8 cellular contexts compared by ENCODE assay signal in the genomic region with DNA sequence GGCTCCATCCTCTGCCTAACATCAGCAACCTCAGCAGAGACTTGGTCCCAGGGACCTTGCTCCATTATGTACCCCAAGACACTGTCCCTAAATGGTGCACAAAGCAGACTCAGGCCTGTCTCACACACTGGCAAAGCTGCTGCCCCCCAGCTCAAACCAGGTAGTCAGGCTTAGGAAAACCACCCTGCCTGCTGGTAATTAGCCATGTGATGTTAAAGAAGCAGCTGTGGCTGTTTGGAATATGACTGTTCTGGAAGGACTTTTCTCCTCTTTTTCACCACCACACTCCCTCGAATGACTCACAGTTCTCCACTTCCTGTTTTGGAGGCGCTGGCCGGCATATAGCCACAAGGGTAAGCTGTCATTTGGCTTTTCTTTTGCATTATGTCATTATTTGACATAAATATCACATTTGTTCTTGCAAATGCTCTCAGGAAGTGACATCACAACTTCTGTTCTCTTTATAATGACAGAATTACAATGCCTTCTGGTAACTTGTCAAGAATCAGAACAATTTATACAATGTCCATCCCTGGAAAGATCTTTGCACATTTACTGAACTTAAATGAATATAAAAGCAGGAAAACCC.
DNase-seq lines count a peak whose midpoint lies in the region; ATAC-seq and TF ChIP-seq lines count a peak whose summit lies in the region.

No MANE protein-coding gene starts in this region.

- POLR2A ChIA-PET in naive thymus-derived CD8-positive, alpha-beta T cell (lab: Charles Lee), result no interaction called here

- H3K79me2 ChIP-seq in DOHH2 (ENCODE audit: control insufficient read depth, low read length), result no peaks in the 10 kb centered on the region

- no peak for TF ChIP-seq CTCF in DOHH2 (IDR thresholded peaks at IDR 0.05; ENCODE audit: low read depth, low read length, poor library complexity, severe bottlenecking)

- no peaks in the 10 kb centered on the region for H4K20me1 ChIP-seq in DOHH2 (ENCODE audit: control insufficient read depth, insufficient read depth, low read depth, low read length)

- H3K36me3 ChIP-seq in DOHH2 (ENCODE audit: control insufficient read depth, low read length), result no peaks in the 10 kb centered on the region

- H3K27ac ChIP-seq in DOHH2 (ENCODE audit: low read depth, low read length), result no peak overlapping the region

- ATAC-seq in GM19455 (IDR thresholded peaks at IDR 0.05; ENCODE audit: unreplicated experiment) (peak; percentile 80), HG03571 (IDR thresholded peaks at IDR 0.05; ENCODE audit: unreplicated experiment) (peak; percentile 80), esophagus mucosa (peak; percentile 78)
- ATAC-seq in naive thymus-derived CD8-positive, alpha-beta T cell, result peak; percentile 33 to 52

- H3K4me3 ChIP-seq in DOHH2 (ENCODE audit: low read length), result no peak overlapping the region; the same call in 1 of the 2 replicates

- peak overlapping the region in 1 of 10 donors; percentile 19 for H3K27ac Mint-ChIP-seq in naive thymus-derived CD8-positive, alpha-beta T cell

- peaks cover 19% of the 10 kb centered on the region for H3K4me1 ChIP-seq in DOHH2 (ENCODE audit: control insufficient read depth, low read length)

- no peaks in the 10 kb centered on the region for H3K27me3 ChIP-seq in DOHH2 (ENCODE audit: control insufficient read depth, low read length)

- H3K36me3 Mint-ChIP-seq in naive thymus-derived CD8-positive, alpha-beta T cell, result peaks cover 4 to 30% (median 10%) of the 10 kb centered on the region in 3 donors

- no peaks in the 10 kb centered on the region for H3K9me2 ChIP-seq in DOHH2 (replicated peaks; ENCODE audit: control insufficient read depth, low read length)

- peaks cover 5 to 30% (median 23%) of the 10 kb centered on the region in 4 donors for H3K4me1 Mint-ChIP-seq in naive thymus-derived CD8-positive, alpha-beta T cell

- peak overlapping the region; percentile 15 for H3K4me2 ChIP-seq in DOHH2 (ENCODE audit: low read length)

- H3K27me3 Mint-ChIP-seq in naive thymus-derived CD8-positive, alpha-beta T cell, result no peaks in the 10 kb centered on the region

- no peaks in the 10 kb centered on the region for H3K9me3 ChIP-seq in DOHH2 (ENCODE audit: control insufficient read depth, insufficient read depth, low read length)

- H3K9me3 Mint-ChIP-seq in naive thymus-derived CD8-positive, alpha-beta T cell, result no peaks in the 10 kb centered on the region

- DNase-seq in UCSD-AML1 (lab: John Stamatoyannopoulos, UW; ENCODE audit: unreplicated experiment) (peak; percentile 61), NCI-H526 (lab: John Stamatoyannopoulos, UW) (no peak), NCI-H146 treated with DMSO at 0.1 percent for 48 hours (lab: John Stamatoyannopoulos, UW; ENCODE audit: unreplicated experiment) (no peak)
- peak in 2 of 10 donors; percentile 8 to 17 for DNase-seq in naive thymus-derived CD8-positive, alpha-beta T cell

- no peak overlapping the region for H3K4me3 Mint-ChIP-seq in naive thymus-derived CD8-positive, alpha-beta T cell

- no peaks in the 10 kb centered on the region for H3F3A ChIP-seq in DOHH2 (ENCODE audit: control insufficient read depth, insufficient read depth)
